Comparison of ENCODE assay signal across 1 cellular context in the genomic region with DNA sequence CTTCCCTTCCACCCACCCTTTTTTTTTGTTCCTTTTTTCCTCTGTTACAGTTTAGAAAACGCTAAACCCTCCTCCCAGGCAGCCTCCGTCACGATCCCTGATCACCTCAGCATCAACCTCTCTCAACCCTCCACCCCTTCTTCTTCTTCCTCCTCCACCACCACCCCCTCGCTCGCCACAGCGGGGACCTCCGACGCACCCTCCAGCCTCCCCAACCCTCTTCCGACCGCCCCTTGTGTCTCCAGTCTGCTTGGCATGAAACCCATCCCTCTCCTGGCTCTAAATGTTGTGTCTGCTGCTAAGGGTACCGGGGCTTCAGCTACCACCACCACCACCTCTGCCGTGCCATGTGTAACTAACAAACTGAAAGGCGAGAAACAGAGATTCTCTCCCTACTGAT.
TF ChIP-seq lines count a peak whose summit lies in the region.

No MANE protein-coding gene starts in this region.

TF ChIP-seq in WTC11, 78 proteins besides CTCF, POLR2A, EP300 and RAD21 (continued from another document):
- TF ChIP-seq, protein P1, sequence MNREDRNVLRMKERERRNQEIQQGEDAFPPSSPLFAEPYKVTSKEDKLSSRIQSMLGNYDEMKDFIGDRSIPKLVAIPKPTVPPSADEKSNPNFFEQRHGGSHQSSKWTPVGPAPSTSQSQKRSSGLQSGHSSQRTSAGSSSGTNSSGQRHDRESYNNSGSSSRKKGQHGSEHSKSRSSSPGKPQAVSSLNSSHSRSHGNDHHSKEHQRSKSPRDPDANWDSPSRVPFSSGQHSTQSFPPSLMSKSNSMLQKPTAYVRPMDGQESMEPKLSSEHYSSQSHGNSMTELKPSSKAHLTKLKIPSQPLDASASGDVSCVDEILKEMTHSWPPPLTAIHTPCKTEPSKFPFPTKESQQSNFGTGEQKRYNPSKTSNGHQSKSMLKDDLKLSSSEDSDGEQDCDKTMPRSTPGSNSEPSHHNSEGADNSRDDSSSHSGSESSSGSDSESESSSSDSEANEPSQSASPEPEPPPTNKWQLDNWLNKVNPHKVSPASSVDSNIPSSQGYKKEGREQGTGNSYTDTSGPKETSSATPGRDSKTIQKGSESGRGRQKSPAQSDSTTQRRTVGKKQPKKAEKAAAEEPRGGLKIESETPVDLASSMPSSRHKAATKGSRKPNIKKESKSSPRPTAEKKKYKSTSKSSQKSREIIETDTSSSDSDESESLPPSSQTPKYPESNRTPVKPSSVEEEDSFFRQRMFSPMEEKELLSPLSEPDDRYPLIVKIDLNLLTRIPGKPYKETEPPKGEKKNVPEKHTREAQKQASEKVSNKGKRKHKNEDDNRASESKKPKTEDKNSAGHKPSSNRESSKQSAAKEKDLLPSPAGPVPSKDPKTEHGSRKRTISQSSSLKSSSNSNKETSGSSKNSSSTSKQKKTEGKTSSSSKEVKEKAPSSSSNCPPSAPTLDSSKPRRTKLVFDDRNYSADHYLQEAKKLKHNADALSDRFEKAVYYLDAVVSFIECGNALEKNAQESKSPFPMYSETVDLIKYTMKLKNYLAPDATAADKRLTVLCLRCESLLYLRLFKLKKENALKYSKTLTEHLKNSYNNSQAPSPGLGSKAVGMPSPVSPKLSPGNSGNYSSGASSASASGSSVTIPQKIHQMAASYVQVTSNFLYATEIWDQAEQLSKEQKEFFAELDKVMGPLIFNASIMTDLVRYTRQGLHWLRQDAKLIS (CRISPR knock-in tag; IDR thresholded peaks at IDR 0.05; ENCODE audit: borderline replicate concordance), result no peak
- TF ChIP-seq NR2C2 (CRISPR knock-in tag; IDR thresholded peaks at IDR 0.05), result no peak
- TF ChIP-seq, protein P2, sequence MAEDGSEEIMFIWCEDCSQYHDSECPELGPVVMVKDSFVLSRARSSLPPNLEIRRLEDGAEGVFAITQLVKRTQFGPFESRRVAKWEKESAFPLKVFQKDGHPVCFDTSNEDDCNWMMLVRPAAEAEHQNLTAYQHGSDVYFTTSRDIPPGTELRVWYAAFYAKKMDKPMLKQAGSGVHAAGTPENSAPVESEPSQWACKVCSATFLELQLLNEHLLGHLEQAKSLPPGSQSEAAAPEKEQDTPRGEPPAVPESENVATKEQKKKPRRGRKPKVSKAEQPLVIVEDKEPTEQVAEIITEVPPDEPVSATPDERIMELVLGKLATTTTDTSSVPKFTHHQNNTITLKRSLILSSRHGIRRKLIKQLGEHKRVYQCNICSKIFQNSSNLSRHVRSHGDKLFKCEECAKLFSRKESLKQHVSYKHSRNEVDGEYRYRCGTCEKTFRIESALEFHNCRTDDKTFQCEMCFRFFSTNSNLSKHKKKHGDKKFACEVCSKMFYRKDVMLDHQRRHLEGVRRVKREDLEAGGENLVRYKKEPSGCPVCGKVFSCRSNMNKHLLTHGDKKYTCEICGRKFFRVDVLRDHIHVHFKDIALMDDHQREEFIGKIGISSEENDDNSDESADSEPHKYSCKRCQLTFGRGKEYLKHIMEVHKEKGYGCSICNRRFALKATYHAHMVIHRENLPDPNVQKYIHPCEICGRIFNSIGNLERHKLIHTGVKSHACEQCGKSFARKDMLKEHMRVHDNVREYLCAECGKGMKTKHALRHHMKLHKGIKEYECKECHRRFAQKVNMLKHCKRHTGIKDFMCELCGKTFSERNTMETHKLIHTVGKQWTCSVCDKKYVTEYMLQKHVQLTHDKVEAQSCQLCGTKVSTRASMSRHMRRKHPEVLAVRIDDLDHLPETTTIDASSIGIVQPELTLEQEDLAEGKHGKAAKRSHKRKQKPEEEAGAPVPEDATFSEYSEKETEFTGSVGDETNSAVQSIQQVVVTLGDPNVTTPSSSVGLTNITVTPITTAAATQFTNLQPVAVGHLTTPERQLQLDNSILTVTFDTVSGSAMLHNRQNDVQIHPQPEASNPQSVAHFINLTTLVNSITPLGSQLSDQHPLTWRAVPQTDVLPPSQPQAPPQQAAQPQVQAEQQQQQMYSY (CRISPR knock-in tag; IDR thresholded peaks at IDR 0.05), result no peak
- TF ChIP-seq, protein P3, sequence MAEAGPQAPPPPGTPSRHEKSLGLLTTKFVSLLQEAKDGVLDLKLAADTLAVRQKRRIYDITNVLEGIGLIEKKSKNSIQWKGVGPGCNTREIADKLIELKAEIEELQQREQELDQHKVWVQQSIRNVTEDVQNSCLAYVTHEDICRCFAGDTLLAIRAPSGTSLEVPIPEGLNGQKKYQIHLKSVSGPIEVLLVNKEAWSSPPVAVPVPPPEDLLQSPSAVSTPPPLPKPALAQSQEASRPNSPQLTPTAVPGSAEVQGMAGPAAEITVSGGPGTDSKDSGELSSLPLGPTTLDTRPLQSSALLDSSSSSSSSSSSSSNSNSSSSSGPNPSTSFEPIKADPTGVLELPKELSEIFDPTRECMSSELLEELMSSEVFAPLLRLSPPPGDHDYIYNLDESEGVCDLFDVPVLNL (CRISPR knock-in tag; IDR thresholded peaks at IDR 0.05; ENCODE audit: borderline replicate concordance, low read depth), result no peak
- no peak for TF ChIP-seq TP53 (CRISPR knock-in tag; IDR thresholded peaks at IDR 0.05)
- TF ChIP-seq, protein P4, sequence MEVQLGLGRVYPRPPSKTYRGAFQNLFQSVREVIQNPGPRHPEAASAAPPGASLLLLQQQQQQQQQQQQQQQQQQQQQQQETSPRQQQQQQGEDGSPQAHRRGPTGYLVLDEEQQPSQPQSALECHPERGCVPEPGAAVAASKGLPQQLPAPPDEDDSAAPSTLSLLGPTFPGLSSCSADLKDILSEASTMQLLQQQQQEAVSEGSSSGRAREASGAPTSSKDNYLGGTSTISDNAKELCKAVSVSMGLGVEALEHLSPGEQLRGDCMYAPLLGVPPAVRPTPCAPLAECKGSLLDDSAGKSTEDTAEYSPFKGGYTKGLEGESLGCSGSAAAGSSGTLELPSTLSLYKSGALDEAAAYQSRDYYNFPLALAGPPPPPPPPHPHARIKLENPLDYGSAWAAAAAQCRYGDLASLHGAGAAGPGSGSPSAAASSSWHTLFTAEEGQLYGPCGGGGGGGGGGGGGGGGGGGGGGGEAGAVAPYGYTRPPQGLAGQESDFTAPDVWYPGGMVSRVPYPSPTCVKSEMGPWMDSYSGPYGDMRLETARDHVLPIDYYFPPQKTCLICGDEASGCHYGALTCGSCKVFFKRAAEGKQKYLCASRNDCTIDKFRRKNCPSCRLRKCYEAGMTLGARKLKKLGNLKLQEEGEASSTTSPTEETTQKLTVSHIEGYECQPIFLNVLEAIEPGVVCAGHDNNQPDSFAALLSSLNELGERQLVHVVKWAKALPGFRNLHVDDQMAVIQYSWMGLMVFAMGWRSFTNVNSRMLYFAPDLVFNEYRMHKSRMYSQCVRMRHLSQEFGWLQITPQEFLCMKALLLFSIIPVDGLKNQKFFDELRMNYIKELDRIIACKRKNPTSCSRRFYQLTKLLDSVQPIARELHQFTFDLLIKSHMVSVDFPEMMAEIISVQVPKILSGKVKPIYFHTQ (CRISPR knock-in tag; IDR thresholded peaks at IDR 0.05), result no peak
- TF ChIP-seq, protein P5, sequence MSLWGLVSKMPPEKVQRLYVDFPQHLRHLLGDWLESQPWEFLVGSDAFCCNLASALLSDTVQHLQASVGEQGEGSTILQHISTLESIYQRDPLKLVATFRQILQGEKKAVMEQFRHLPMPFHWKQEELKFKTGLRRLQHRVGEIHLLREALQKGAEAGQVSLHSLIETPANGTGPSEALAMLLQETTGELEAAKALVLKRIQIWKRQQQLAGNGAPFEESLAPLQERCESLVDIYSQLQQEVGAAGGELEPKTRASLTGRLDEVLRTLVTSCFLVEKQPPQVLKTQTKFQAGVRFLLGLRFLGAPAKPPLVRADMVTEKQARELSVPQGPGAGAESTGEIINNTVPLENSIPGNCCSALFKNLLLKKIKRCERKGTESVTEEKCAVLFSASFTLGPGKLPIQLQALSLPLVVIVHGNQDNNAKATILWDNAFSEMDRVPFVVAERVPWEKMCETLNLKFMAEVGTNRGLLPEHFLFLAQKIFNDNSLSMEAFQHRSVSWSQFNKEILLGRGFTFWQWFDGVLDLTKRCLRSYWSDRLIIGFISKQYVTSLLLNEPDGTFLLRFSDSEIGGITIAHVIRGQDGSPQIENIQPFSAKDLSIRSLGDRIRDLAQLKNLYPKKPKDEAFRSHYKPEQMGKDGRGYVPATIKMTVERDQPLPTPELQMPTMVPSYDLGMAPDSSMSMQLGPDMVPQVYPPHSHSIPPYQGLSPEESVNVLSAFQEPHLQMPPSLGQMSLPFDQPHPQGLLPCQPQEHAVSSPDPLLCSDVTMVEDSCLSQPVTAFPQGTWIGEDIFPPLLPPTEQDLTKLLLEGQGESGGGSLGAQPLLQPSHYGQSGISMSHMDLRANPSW (CRISPR knock-in tag; conservative IDR thresholded peaks at IDR 0.05; ENCODE audit: low read depth), result no peak
- TF ChIP-seq NFATC4 (CRISPR knock-in tag; IDR thresholded peaks at IDR 0.05), result no peak
- no peak for TF ChIP-seq FOXJ3 (CRISPR knock-in tag; IDR thresholded peaks at IDR 0.05; ENCODE audit: borderline replicate concordance)
- TF ChIP-seq, protein P6, sequence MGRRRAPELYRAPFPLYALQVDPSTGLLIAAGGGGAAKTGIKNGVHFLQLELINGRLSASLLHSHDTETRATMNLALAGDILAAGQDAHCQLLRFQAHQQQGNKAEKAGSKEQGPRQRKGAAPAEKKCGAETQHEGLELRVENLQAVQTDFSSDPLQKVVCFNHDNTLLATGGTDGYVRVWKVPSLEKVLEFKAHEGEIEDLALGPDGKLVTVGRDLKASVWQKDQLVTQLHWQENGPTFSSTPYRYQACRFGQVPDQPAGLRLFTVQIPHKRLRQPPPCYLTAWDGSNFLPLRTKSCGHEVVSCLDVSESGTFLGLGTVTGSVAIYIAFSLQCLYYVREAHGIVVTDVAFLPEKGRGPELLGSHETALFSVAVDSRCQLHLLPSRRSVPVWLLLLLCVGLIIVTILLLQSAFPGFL (CRISPR knock-in tag; IDR thresholded peaks at IDR 0.05; ENCODE audit: borderline replicate concordance), result no peak
- TF ChIP-seq, protein P7, sequence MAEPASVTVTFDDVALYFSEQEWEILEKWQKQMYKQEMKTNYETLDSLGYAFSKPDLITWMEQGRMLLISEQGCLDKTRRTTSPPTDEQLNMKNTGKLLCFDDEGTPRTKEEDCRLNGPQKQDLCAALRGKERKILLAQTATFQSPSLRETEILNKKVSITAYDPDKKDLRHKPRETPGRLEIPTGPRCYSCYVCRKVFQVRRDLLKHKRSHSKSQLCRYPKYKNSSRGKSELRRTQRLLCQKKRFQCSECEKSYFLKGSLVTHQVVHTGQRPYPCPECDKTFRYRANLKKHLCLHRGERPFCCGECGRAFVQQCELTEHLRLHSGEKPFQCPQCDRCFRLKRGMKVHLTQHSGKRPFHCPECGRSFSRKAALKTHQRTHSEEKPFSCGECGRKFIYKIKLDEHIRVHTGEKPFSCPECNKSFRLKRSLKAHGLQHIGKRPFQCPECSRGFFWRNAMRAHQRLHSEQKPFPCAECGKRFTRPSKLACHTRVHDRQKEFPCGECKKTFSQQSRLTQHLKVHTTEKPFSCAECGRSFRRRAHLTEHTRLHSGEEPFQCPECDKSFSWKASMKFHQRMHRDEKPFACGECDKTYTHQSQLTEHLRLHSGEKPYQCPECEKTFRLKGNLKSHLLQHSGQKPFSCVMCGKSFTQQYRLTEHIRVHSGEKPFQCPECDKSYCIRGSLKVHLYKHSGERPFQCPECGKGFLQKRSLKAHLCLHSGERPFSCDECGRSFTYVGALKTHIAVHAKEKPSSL (CRISPR knock-in tag; conservative IDR thresholded peaks at IDR 0.05), result no peak
- no peak for TF ChIP-seq NFYB (CRISPR knock-in tag; conservative IDR thresholded peaks at IDR 0.05; ENCODE audit: low read depth)
